23 cellular contexts compared by ENCODE assay signal in the genomic region with DNA sequence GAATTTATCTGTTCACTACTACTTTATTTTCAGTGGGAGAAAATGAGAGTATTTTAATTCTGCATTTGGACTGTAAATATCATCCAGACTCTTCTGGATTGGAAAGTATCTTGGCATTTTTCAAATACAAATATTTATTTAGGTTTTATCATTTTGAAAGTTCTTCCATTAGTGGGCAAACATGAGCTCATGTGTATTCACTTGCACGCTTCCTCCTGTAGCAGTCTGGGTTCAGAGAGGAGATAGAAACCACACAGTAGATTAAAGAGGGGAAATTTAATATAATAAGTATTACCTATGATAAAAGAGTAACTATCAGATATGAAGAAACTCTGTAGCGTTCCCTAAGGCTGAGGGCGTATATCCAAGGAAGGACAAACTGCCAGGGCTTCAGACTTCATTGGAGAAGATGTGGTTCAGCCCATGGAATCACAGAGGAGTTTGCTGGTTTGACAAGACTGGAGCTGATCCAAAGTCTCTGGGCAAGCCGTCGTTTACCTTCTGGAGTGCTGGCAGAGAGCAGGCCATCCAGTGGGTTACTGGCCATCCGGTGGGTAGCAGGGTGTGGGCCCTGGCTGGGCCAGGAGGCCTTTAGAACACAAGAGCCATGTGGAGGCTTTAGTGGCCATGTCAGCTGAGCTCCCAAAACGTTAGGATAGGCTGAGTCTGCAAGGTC. TPM values are rescaled to one million over a fixed set of nuclear protein-coding genes. Genes with fewer than 3 reads are reported as not detected.
DNase-seq lines count a peak whose midpoint lies in the region; ATAC-seq and TF ChIP-seq lines count a peak whose summit lies in the region.
"Had no signal": no experiment of that assay in that cellular context is flagged by ENCODE, and none has a peak within 500 bp of the region (broad histone marks: within the 10 kb centered on the region; RNA-seq: fewer than 3 reads in every experiment).

No MANE protein-coding gene starts in this region.

- H4K20me1 ChIP-seq in OCI-LY3 (ENCODE audit: insufficient read depth, low read length) = peaks cover 90% of the 10 kb centered on the region

- TF ChIP-seq POLR2A in prostate gland (IDR thresholded peaks at IDR 0.05) = no peak

- H3K4me1 Mint-ChIP-seq in activated T-cell treated with anti-CD3 and anti-CD28 coated beads, Interleukin-2, amount 50 U/mL, for 72 hours (ENCODE audit: low read depth) = peaks cover 72% of the 10 kb centered on the region
- peaks cover 27% of the 10 kb centered on the region for H3K4me1 Mint-ChIP-seq in Calu3 (ENCODE audit: low read depth, unreplicated experiment)

- CTCF ChIA-PET in Calu3 (lab: Charles Lee) = no interaction called here

- no peak overlapping the region for H2AFZ ChIP-seq in OCI-LY3 (ENCODE audit: low read depth, low read length)

- H3K27ac ChIP-seq in OCI-LY3 (ENCODE audit: low read length) (0 out of 2 replicates have a peak overlapping the region, but pooled peaks have one; percentile 0), dorsolateral prefrontal cortex (peak overlapping the region in 41 of 59 donors; percentile 0 to 95 (median 50)), prostate gland (peak overlapping the region; percentile 56 to 70)
- H3K27ac ChIP-seq: SK-N-MC had no signal

- H3K4me3 Mint-ChIP-seq in activated T-cell treated with anti-CD3 and anti-CD28 coated beads, Interleukin-2, amount 50 U/mL, for 72 hours = no peak overlapping the region
- H3K4me3 Mint-ChIP-seq in Calu3 (ENCODE audit: low read depth, unreplicated experiment) = no peak overlapping the region
- H3K4me3 Mint-ChIP-seq: activated CD4-positive, alpha-beta memory T cell treated with anti-CD3 and anti-CD28 coated beads, Interleukin-2, amount 10 ng/mL, durations not matched to agents 7 days and 5 days; brain; T-helper 2 cell treated with Interferon-gamma antibody and Interleukin-4, amounts not matched to agents 5 μg/mL and 100 μg/mL, for 36 hours had no signal

- H3K36me3 ChIP-seq in OCI-LY3 (replicated peaks; ENCODE audit: low read depth, low read length) = peaks cover 90% of the 10 kb centered on the region
- no peaks in the 10 kb centered on the region for H3K36me3 ChIP-seq in prostate gland

- H3K9me3 Mint-ChIP-seq in activated T-cell treated with anti-CD3 and anti-CD28 coated beads, Interleukin-2, amount 50 U/mL, for 72 hours = no peaks in the 10 kb centered on the region
- H3K9me3 Mint-ChIP-seq in Calu3 (ENCODE audit: low read depth, unreplicated experiment) = no peaks in the 10 kb centered on the region
- H3K9me3 Mint-ChIP-seq: activated CD4-positive, alpha-beta memory T cell treated with anti-CD3 and anti-CD28 coated beads, Interleukin-2, amount 10 ng/mL, durations not matched to agents 7 days and 5 days; brain; T-helper 2 cell treated with Interferon-gamma antibody and Interleukin-4, amounts not matched to agents 5 μg/mL and 100 μg/mL, for 36 hours had no signal

- TF ChIP-seq CTCF in OCI-LY3 (IDR thresholded peaks at IDR 0.05; ENCODE audit: low read depth, low read length) = no peak
- no peak for TF ChIP-seq CTCF in dorsolateral prefrontal cortex (IDR thresholded peaks at IDR 0.05 in 54 of 56, conservative IDR thresholded peaks at IDR 0.05 in 2 of 56; ENCODE audit: low read depth in 1 of 56, partially characterized antibody in 56 of 56)
- TF ChIP-seq CTCF in prostate gland (IDR thresholded peaks at IDR 0.05) = no peak
- TF ChIP-seq CTCF in Calu3 (IDR thresholded peaks at IDR 0.05; ENCODE audit: unreplicated experiment) = no peak

- H3K4me3 ChIP-seq in OCI-LY3 (ENCODE audit: low read length) (no peak overlapping the region), dorsolateral prefrontal cortex (no peak overlapping the region), prostate gland (no peak overlapping the region)
- H3K4me3 ChIP-seq: SK-N-MC had no signal

- BruUV-seq in Calu3 (replicated peaks; lab: Mats Ljungman, UMichigan) = no TSS peak

- no peak for ATAC-seq in activated T-cell treated with anti-CD3 and anti-CD28 coated beads, Interleukin-2, amount 50 U/mL, for 72 hours (replicated peaks in 1 of 2)
- no peak for ATAC-seq in HG02938 (IDR thresholded peaks at IDR 0.05; ENCODE audit: unreplicated experiment)
- ATAC-seq: right cardiac atrium had no signal

- H3K27me3 ChIP-seq in OCI-LY3 (ENCODE audit: low read depth, low read length) = no peaks in the 10 kb centered on the region
- H3K27me3 ChIP-seq in dorsolateral prefrontal cortex = no peaks in the 10 kb centered on the region
- H3K27me3 ChIP-seq in prostate gland (replicated peaks; ENCODE audit: insufficient read depth) = no peaks in the 10 kb centered on the region

- H3K4me1 ChIP-seq in OCI-LY3 (ENCODE audit: low read length) (peaks cover 59% of the 10 kb centered on the region), prostate gland (replicated peaks) (no peaks in the 10 kb centered on the region)

- H3K4me2 ChIP-seq in OCI-LY3 (ENCODE audit: low read length) = no peak overlapping the region

- intact Hi-C loops in dorsolateral prefrontal cortex (cut with DNase I) (no loop called here), prostate gland (cut with DNase I) (no loop called here), Calu3 (cut with micrococcal nuclease; ENCODE audit: unreplicated experiment) (no loop called here)

- 62% methylated on average over 7 of the region's 7 CpGs for WGBS in prostate gland

- peaks cover 100% of the 10 kb centered on the region for H3K79me2 ChIP-seq in OCI-LY3 (ENCODE audit: low read length)

- DNase-seq in activated T-cell treated with anti-CD3 and anti-CD28 coated beads, Interleukin-2, amount 50 U/mL, for 72 hours = no peak
- no peak for DNase-seq in activated T-cell treated with anti-CD3 and anti-CD28 coated beads, Interleukin-2, amount 50 U/mL, for 1 hour
- DNase-seq in dorsolateral prefrontal cortex (no peak), prostate gland (ENCODE audit: low spot score) (peak; percentile 18), OCI-M2 (lab: John Stamatoyannopoulos, UW; ENCODE audit: unreplicated experiment) (no peak), Calu3 (no peak)
- DNase-seq: activated CD4-positive, alpha-beta memory T cell treated with anti-CD3 and anti-CD28 coated beads, Interleukin-2, amount 10 ng/mL, durations not matched to agents 7 days and 5 days; activated CD4-positive, CD25-positive, alpha-beta regulatory T cell; activated T-cell treated with anti-CD3 and anti-CD28 coated beads, Interleukin-2, amount 50 U/mL, for 48 hours; kidney glomerular epithelial cell; NCI-H1417; NCI-H510A; right cardiac atrium; RPMI8226 had no signal

- H3K36me3 Mint-ChIP-seq in activated T-cell treated with anti-CD3 and anti-CD28 coated beads, Interleukin-2, amount 50 U/mL, for 72 hours (ENCODE audit: insufficient read depth in 2 of 2) = peaks cover 8 to 34% of the 10 kb centered on the region in 2 donors
- H3K36me3 Mint-ChIP-seq in Calu3 (ENCODE audit: insufficient read depth, unreplicated experiment) = peaks cover 4% of the 10 kb centered on the region

- no peaks in the 10 kb centered on the region for H3K27me3 Mint-ChIP-seq in activated T-cell treated with anti-CD3 and anti-CD28 coated beads, Interleukin-2, amount 50 U/mL, for 72 hours (ENCODE audit: low read depth)
- H3K27me3 Mint-ChIP-seq in Calu3 (ENCODE audit: unreplicated experiment) = no peaks in the 10 kb centered on the region
- H3K27me3 Mint-ChIP-seq: activated CD4-positive, alpha-beta memory T cell treated with anti-CD3 and anti-CD28 coated beads, Interleukin-2, amount 10 ng/mL, durations not matched to agents 7 days and 5 days; brain had no signal

- no peaks in the 10 kb centered on the region for H3K9me3 ChIP-seq in OCI-LY3 (ENCODE audit: insufficient read depth, low read length)
- no peaks in the 10 kb centered on the region for H3K9me3 ChIP-seq in prostate gland

- no peak overlapping the region for H3K9ac ChIP-seq in OCI-LY3 (ENCODE audit: low read length)

- H3K27ac Mint-ChIP-seq in activated T-cell treated with anti-CD3 and anti-CD28 coated beads, Interleukin-2, amount 50 U/mL, for 72 hours = peak overlapping the region; percentile 83
- H3K27ac Mint-ChIP-seq in Calu3 (ENCODE audit: unreplicated experiment) = no peak overlapping the region
- H3K27ac Mint-ChIP-seq: activated CD4-positive, alpha-beta memory T cell treated with anti-CD3 and anti-CD28 coated beads, Interleukin-2, amount 10 ng/mL, durations not matched to agents 7 days and 5 days; T-helper 2 cell treated with Interferon-gamma antibody and Interleukin-4, amounts not matched to agents 5 μg/mL and 100 μg/mL, for 36 hours had no signal

RNA-seq across cellular contexts. Expression of gene KCNS1, which starts 44.3 kb away (rescaled TPM):
- under 1 TPM; 0.23 to 0.58 TPM for total RNA-seq in activated T-cell treated with anti-CD3 and anti-CD28 coated beads, Interleukin-2, amount 50 U/mL, for 72 hours
- total RNA-seq in dorsolateral prefrontal cortex = 100 to 1,000 TPM in 6 of 120 experiments, 10 to 100 TPM in 114; 14.6 to 125 (median 65.5) TPM
- total RNA-seq in prostate gland = 1 to 10 TPM in 1 of 2 donors, under 1 TPM in 1; 0.09 to 4.7 TPM
- 10.4 and 10.7 TPM in 2 replicates for total RNA-seq in Calu3 (2022)
- total RNA-seq: A673 had no signal

RNA-seq across cellular contexts. Expression of gene WFDC5, which starts 58.4 kb away (rescaled TPM):
- total RNA-seq in activated T-cell treated with anti-CD3 and anti-CD28 coated beads, Interleukin-2, amount 50 U/mL, for 72 hours = 1 to 10 TPM in 1 of 2 donors, not detected in 1; 1.4 TPM
- not detected for total RNA-seq in dorsolateral prefrontal cortex
- total RNA-seq in prostate gland = 1 to 10 TPM; 1.0 to 2.3 TPM
- total RNA-seq in Calu3 (2022) = not detected in 2 replicates
- total RNA-seq: A673, H1, lung microvascular endothelial cell, osteocyte, right cardiac atrium had no signal

Comparison
In these comparisons a context has a peak if more than half of its experiments do, and no peak if none do; other contexts are left out.
1. H3K27ac ChIP-seq: peak in every context shown above with its lines; median percentile 63 in prostate gland; 50 in dorsolateral prefrontal cortex; 0 in OCI-LY3.